14 cellular contexts compared by ENCODE assay signal in genomic region chr18:78767648-78768071, GRCh38.
DNase-seq lines count a peak whose midpoint lies in the region; ATAC-seq and TF ChIP-seq lines count a peak whose summit lies in the region.
"Had no signal": no experiment of that assay in that cellular context is flagged by ENCODE, and none has a peak within 500 bp of the region (broad histone marks: within the 10 kb centered on the region; RNA-seq: fewer than 3 reads in every experiment).

No MANE protein-coding gene starts in this region.

- no peaks in the 10 kb centered on the region for H3K27me3 ChIP-seq in aorta (ENCODE audit: control insufficient read depth in 1 of 2, insufficient read depth in 2 of 2, low read length in 1 of 2)
- H3K27me3 ChIP-seq: BLaER1 treated with 17β-estradiol and CSF1 and Interleukin-3, amounts not matched to agents 10 nM and 100 nM had no signal

- 74 to 89% methylated on average over 4 to 14 of the region's 14 CpGs for WGBS in lower leg skin, 2 donors
- 93 to 96% methylated on average over 13 to 14 of the region's 14 CpGs for WGBS in aorta, 2 donors

- TF ChIP-seq POLR2A in lower leg skin (IDR thresholded peaks at IDR 0.05) = no peak

- no peak for TF ChIP-seq CTCF in lower leg skin (IDR thresholded peaks at IDR 0.05)

- no peak overlapping the region for H3K27ac ChIP-seq in aorta (ENCODE audit: low read depth in 1 of 2, low read length in 2 of 2)
- H3K27ac ChIP-seq: BLaER1 treated with 17β-estradiol and CSF1 and Interleukin-3, amounts not matched to agents 10 nM and 100 nM had no signal

- no peaks in the 10 kb centered on the region for H3K4me1 ChIP-seq in aorta (ENCODE audit: control insufficient read depth in 1 of 2, insufficient read depth in 2 of 2, low read length in 2 of 2)

- DNase-seq in stimulated activated naive CD8-positive, alpha-beta T cell treated with anti-CD3 and anti-CD28 coated beads, Interleukin-15, Interleukin-2, amounts not matched to agents 100 U/mL and 50 U/mL, for 24 hours = no peak
- DNase-seq in stimulated activated naive CD8-positive, alpha-beta T cell treated with anti-CD3 and anti-CD28 coated beads, Interleukin-15, amount 100 ng/mL, for 72 hours = no peak
- DNase-seq in lower leg skin (ENCODE audit: low spot score in 2 of 2) = peak; percentile 7 to 72
- peak; percentile 81 for DNase-seq in posterior vena cava (ENCODE audit: low spot score)
- DNase-seq in aorta = no peak
- DNase-seq in NCI-H82 treated with DMSO at 0.1 percent for 48 hours (lab: John Stamatoyannopoulos, UW; ENCODE audit: unreplicated experiment) = no peak
- DNase-seq in stimulated activated CD4-positive, alpha-beta T cell treated with anti-CD3 and anti-CD28 coated beads, Interleukin-15, amount 100 ng/mL, for 24 hours = no peak
- DNase-seq in left cardiac atrium = no peak
- DNase-seq: ACHN; CD4-positive, CD25-positive, alpha-beta regulatory T cell; DMS53; GF-D8 had no signal

- no peaks in the 10 kb centered on the region for H3K36me3 ChIP-seq in aorta (ENCODE audit: control insufficient read depth in 1 of 2, insufficient read depth in 2 of 2, low read length in 1 of 2)
- H3K36me3 ChIP-seq: BLaER1 treated with 17β-estradiol and CSF1 and Interleukin-3, amounts not matched to agents 10 nM and 100 nM had no signal

- H3K27ac Mint-ChIP-seq in stimulated activated naive CD8-positive, alpha-beta T cell treated with anti-CD3 and anti-CD28 coated beads, Interleukin-15, amount 100 ng/mL, for 72 hours = no peak overlapping the region

- peaks cover 5 to 7% of the 10 kb centered on the region in 2 donors for H3K9me3 Mint-ChIP-seq in stimulated activated naive CD8-positive, alpha-beta T cell treated with anti-CD3 and anti-CD28 coated beads, Interleukin-15, amount 100 ng/mL, for 72 hours

- H3K4me1 Mint-ChIP-seq in stimulated activated naive CD8-positive, alpha-beta T cell treated with anti-CD3 and anti-CD28 coated beads, Interleukin-15, amount 100 ng/mL, for 72 hours = no peaks in the 10 kb centered on the region
- H3K4me1 Mint-ChIP-seq: CD4-positive, CD25-positive, alpha-beta regulatory T cell had no signal

- H3K4me3 ChIP-seq in lower leg skin (ENCODE audit: low read depth, poor library complexity, severe bottlenecking) = no peak overlapping the region
- no peak overlapping the region for H3K4me3 ChIP-seq in aorta (ENCODE audit: low read length in 2 of 2)
- H3K4me3 ChIP-seq: BLaER1 treated with 17β-estradiol and CSF1 and Interleukin-3, amounts not matched to agents 10 nM and 100 nM had no signal

- peak; percentile 6 for ATAC-seq in stimulated activated naive CD8-positive, alpha-beta T cell treated with anti-CD3 and anti-CD28 coated beads, Interleukin-15, Interleukin-2, amounts not matched to agents 100 U/mL and 50 U/mL, for 24 hours
- no peak for ATAC-seq in stimulated activated naive CD8-positive, alpha-beta T cell treated with anti-CD3 and anti-CD28 coated beads, Interleukin-15, amount 100 ng/mL, for 72 hours
- ATAC-seq in aorta (ENCODE audit: low FRiP score) (peak; percentile 5), left cardiac atrium (no peak)
- ATAC-seq: HCT116 had no signal

- H3K4me3 Mint-ChIP-seq in stimulated activated naive CD8-positive, alpha-beta T cell treated with anti-CD3 and anti-CD28 coated beads, Interleukin-15, amount 100 ng/mL, for 72 hours = no peak overlapping the region
- H3K4me3 Mint-ChIP-seq: CD4-positive, CD25-positive, alpha-beta regulatory T cell had no signal

- intact Hi-C loops in lower leg skin (cut with DNase I; ENCODE audit: low total_unique reads) (no loop called here), posterior vena cava (cut with DNase I) (loop anchor here in 1 of 2 donors (5.0 kb wide), 1 partner anchor 1705 kb away; no protein-coding TSS in a partner anchor), aorta (cut with DNase I) (no loop called here), left cardiac atrium (cut with DNase I) (no loop called here)

- no peaks in the 10 kb centered on the region for H3K9me3 ChIP-seq in aorta (ENCODE audit: control insufficient read depth, low read length)

- peaks cover 22% of the 10 kb centered on the region for H3K27me3 Mint-ChIP-seq in stimulated activated naive CD8-positive, alpha-beta T cell treated with anti-CD3 and anti-CD28 coated beads, Interleukin-15, amount 100 ng/mL, for 72 hours
- H3K27me3 Mint-ChIP-seq: CD4-positive, CD25-positive, alpha-beta regulatory T cell had no signal

Comparison
In these comparisons a context has a peak if more than half of its experiments do, and no peak if none do; other contexts are left out.
1. ATAC-seq: peak in stimulated activated naive CD8-positive, alpha-beta T cell treated with anti-CD3 and anti-CD28 coated beads, Interleukin-15, Interleukin-2, amounts not matched to agents 100 U/mL and 50 U/mL, for 24 hours (single experiment) and aorta (single experiment); none in stimulated activated naive CD8-positive, alpha-beta T cell treated with anti-CD3 and anti-CD28 coated beads, Interleukin-15, amount 100 ng/mL, for 72 hours (single experiment) and left cardiac atrium (0 of 2).
2. DNase-seq: peak in lower leg skin (2 of 2) and posterior vena cava (single experiment); none in stimulated activated naive CD8-positive, alpha-beta T cell treated with anti-CD3 and anti-CD28 coated beads, Interleukin-15, Interleukin-2, amounts not matched to agents 100 U/mL and 50 U/mL, for 24 hours (single experiment), stimulated activated naive CD8-positive, alpha-beta T cell treated with anti-CD3 and anti-CD28 coated beads, Interleukin-15, amount 100 ng/mL, for 72 hours (0 of 2), aorta (0 of 2), NCI-H82 treated with DMSO at 0.1 percent for 48 hours (single experiment), stimulated activated CD4-positive, alpha-beta T cell treated with anti-CD3 and anti-CD28 coated beads, Interleukin-15, amount 100 ng/mL, for 24 hours (single experiment) and left cardiac atrium (single experiment).